Comparison of ENCODE assay signal across 8 cellular contexts in the genomic region with DNA sequence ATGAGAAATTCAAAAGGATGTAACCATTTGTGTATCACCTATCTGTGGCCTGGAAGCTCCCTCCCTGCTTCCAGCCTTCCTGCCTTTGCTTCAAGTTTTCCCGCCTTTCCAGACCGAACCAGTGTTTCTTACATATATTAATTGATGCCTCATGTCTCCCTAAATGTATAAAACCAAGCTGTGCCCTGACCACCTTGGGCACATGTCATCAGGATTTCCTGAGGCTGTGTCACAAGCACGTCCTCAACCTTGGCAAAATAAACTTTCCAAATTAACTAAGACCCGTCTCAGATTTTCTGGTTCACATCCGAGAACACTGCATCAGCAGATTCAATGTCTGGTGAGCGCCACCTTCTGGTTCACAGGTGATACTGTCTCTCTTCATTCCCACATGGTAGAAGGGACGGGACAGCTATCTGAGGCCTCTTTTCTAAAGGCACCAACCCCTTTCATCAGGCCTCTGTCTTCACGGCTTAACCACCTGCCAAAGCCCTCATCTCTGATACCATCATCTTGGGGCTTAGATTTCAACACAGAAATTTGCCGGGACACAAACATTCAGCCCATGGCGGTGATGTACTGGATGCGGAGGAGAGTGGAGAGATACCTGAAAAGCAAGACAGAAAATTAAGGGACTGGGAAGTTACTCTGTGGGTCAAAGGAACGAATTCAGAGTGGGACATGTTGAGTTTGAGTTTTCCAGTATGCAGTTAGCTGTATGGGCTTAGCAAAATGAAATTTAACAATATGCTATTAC. TPM values are rescaled to one million over a fixed set of nuclear protein-coding genes. Genes with fewer than 3 reads are reported as not detected.
A peak's percentile ranks its signal among the peaks of the same experiment; 100 is the strongest.
DNase-seq lines count a peak whose midpoint lies in the region; ATAC-seq and TF ChIP-seq lines count a peak whose summit lies in the region.

No MANE protein-coding gene starts in this region.

- DNase-seq in AML-193 (lab: John Stamatoyannopoulos, UW) = peak; percentile 68 to 70
- peak; percentile 37 to 39 for DNase-seq in Kasumi-1 (lab: John Stamatoyannopoulos, UW)
- DNase-seq in SK-N-DZ (ENCODE audit: low spot score) = peak; percentile 43
- DNase-seq in brain microvascular endothelial cell = peak; percentile 51
- peak; percentile 9 to 24 (median 22) for DNase-seq in immature natural killer cell
- peak; percentile 60 for DNase-seq in stimulated activated CD4-positive, alpha-beta T cell treated with anti-CD3 and anti-CD28 coated beads, Interleukin-15, amount 100 ng/mL, for 24 hours
- no peak for DNase-seq in effector CD8-positive, alpha-beta T cell (lab: John Stamatoyannopoulos, UW)

- no peaks in the 10 kb centered on the region for H3K36me3 ChIP-seq in brain microvascular endothelial cell (replicated peaks)

- H3K4me3 Mint-ChIP-seq in immature natural killer cell = no peak overlapping the region

- H3K4me3 ChIP-seq in brain microvascular endothelial cell (ENCODE audit: low read depth, low read length) = no peak overlapping the region

- no peaks in the 10 kb centered on the region for H3K36me3 Mint-ChIP-seq in immature natural killer cell

- H3K4me1 Mint-ChIP-seq in immature natural killer cell = no peaks in the 10 kb centered on the region

- in situ Hi-C loops in brain microvascular endothelial cell (cut with HindIII; ENCODE audit: low pct_ligation_motif_present, low sequenced_read_pairs) = no loop called here

- no peak overlapping the region for H3K27ac Mint-ChIP-seq in immature natural killer cell

- peak; percentile 88 for TF ChIP-seq CTCF in brain microvascular endothelial cell (IDR thresholded peaks at IDR 0.05; ENCODE audit: low read depth, low read length, missing control alignments)

- H3K27me3 ChIP-seq in brain microvascular endothelial cell (replicated peaks) = no peaks in the 10 kb centered on the region

- peaks cover 6 to 14% (median 8%) of the 10 kb centered on the region in 3 donors for H3K27me3 Mint-ChIP-seq in immature natural killer cell (ENCODE audit: low read depth in 3 of 3)

- no peaks in the 10 kb centered on the region for H3K9me3 Mint-ChIP-seq in immature natural killer cell

- no peak overlapping the region for H3K27ac ChIP-seq in brain microvascular endothelial cell

- ATAC-seq in GM18519 (IDR thresholded peaks at IDR 0.05; ENCODE audit: low FRiP score, unreplicated experiment) = peak; percentile 47

RNA-seq across cellular contexts. Expression of a gene that starts 58.7 kb away (rescaled TPM):
- polyA plus RNA-seq in SK-N-DZ (2014; cell fraction: cytosol; rRNA removed) = 0.02 and 0.30 TPM in 2 replicates
- 0.03 TPM in 1 of 2 replicates, not detected in the other for polyA plus RNA-seq in SK-N-DZ (2014; cell fraction: nucleus; rRNA removed)
- under 1 TPM in 1 of 3 donors, not detected in 2; 0.09 TPM for polyA plus RNA-seq in immature natural killer cell
